1 cellular context compared by ENCODE assay signal in the genomic region with DNA sequence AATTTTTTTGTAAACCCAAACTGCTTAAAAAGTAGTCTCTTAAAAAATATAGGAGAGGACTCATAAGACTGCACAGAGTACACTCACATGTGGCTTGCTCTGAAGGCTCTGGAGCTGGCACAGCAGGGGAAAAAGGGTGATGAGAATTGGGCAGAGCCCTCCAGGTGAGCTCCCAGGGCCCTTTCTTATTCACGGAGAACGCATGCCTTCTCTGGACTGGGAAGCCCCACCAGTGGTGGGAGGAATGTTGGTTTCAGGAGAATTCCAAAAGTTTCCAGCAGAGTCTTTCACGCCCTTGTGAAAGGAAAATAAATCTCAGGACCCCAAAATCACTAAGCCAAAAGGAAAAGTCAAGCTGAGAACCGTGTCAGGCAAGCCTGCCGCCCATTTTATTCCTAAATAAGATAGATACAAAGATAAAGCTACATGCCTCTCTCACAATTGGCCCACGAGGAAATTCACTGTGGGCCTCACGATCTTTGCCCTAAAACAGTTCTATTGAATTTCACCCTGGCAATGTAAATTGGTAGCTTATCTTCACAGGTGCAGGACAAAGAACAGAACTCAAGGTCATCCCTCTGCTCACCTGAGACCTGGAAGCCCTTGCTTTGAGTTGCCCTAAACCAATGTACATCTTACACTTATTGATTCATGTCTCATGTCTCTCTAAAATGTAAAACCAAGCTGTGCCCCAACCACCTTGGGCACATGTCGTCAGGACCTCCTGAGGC.
TF ChIP-seq lines count a peak whose summit lies in the region.

No MANE protein-coding gene starts in this region.

TF ChIP-seq in H1, 55 proteins besides CTCF, POLR2A, EP300 and RAD21:
- TF ChIP-seq, protein P1, sequence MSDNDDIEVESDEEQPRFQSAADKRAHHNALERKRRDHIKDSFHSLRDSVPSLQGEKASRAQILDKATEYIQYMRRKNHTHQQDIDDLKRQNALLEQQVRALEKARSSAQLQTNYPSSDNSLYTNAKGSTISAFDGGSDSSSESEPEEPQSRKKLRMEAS (IDR thresholded peaks at IDR 0.05), result peak; percentile 29; the same call in 1 of the 2 replicates
- peak; percentile 40 to 61; a peak in 2 of 4 replicates for TF ChIP-seq HDAC2 (IDR thresholded peaks at IDR 0.05; ENCODE audit: borderline replicate concordance in 1 of 2, low read depth in 2 of 2, low read length in 2 of 2)
- 0 out of 2 replicates have a peak, but pooled peaks have one; percentile 24 for TF ChIP-seq TEAD4 (IDR thresholded peaks at IDR 0.05; ENCODE audit: low read depth, low read length)
- TF ChIP-seq, protein P2, sequence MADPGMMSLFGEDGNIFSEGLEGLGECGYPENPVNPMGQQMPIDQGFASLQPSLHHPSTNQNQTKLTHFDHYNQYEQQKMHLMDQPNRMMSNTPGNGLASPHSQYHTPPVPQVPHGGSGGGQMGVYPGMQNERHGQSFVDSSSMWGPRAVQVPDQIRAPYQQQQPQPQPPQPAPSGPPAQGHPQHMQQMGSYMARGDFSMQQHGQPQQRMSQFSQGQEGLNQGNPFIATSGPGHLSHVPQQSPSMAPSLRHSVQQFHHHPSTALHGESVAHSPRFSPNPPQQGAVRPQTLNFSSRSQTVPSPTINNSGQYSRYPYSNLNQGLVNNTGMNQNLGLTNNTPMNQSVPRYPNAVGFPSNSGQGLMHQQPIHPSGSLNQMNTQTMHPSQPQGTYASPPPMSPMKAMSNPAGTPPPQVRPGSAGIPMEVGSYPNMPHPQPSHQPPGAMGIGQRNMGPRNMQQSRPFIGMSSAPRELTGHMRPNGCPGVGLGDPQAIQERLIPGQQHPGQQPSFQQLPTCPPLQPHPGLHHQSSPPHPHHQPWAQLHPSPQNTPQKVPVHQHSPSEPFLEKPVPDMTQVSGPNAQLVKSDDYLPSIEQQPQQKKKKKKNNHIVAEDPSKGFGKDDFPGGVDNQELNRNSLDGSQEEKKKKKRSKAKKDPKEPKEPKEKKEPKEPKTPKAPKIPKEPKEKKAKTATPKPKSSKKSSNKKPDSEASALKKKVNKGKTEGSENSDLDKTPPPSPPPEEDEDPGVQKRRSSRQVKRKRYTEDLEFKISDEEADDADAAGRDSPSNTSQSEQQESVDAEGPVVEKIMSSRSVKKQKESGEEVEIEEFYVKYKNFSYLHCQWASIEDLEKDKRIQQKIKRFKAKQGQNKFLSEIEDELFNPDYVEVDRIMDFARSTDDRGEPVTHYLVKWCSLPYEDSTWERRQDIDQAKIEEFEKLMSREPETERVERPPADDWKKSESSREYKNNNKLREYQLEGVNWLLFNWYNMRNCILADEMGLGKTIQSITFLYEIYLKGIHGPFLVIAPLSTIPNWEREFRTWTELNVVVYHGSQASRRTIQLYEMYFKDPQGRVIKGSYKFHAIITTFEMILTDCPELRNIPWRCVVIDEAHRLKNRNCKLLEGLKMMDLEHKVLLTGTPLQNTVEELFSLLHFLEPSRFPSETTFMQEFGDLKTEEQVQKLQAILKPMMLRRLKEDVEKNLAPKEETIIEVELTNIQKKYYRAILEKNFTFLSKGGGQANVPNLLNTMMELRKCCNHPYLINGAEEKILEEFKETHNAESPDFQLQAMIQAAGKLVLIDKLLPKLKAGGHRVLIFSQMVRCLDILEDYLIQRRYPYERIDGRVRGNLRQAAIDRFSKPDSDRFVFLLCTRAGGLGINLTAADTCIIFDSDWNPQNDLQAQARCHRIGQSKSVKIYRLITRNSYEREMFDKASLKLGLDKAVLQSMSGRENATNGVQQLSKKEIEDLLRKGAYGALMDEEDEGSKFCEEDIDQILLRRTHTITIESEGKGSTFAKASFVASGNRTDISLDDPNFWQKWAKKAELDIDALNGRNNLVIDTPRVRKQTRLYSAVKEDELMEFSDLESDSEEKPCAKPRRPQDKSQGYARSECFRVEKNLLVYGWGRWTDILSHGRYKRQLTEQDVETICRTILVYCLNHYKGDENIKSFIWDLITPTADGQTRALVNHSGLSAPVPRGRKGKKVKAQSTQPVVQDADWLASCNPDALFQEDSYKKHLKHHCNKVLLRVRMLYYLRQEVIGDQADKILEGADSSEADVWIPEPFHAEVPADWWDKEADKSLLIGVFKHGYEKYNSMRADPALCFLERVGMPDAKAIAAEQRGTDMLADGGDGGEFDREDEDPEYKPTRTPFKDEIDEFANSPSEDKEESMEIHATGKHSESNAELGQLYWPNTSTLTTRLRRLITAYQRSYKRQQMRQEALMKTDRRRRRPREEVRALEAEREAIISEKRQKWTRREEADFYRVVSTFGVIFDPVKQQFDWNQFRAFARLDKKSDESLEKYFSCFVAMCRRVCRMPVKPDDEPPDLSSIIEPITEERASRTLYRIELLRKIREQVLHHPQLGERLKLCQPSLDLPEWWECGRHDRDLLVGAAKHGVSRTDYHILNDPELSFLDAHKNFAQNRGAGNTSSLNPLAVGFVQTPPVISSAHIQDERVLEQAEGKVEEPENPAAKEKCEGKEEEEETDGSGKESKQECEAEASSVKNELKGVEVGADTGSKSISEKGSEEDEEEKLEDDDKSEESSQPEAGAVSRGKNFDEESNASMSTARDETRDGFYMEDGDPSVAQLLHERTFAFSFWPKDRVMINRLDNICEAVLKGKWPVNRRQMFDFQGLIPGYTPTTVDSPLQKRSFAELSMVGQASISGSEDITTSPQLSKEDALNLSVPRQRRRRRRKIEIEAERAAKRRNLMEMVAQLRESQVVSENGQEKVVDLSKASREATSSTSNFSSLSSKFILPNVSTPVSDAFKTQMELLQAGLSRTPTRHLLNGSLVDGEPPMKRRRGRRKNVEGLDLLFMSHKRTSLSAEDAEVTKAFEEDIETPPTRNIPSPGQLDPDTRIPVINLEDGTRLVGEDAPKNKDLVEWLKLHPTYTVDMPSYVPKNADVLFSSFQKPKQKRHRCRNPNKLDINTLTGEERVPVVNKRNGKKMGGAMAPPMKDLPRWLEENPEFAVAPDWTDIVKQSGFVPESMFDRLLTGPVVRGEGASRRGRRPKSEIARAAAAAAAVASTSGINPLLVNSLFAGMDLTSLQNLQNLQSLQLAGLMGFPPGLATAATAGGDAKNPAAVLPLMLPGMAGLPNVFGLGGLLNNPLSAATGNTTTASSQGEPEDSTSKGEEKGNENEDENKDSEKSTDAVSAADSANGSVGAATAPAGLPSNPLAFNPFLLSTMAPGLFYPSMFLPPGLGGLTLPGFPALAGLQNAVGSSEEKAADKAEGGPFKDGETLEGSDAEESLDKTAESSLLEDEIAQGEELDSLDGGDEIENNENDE (IDR thresholded peaks at IDR 0.05; ENCODE audit: insufficient replicate concordance, low read length), result no peak
TF ChIP-seq in H1: peak in this region for 3.
